In genomic region chr19:33676999-33677665, GRCh38 we compare ENCODE assay signal across 18 cellular contexts. TPM values are rescaled to one million over a fixed set of nuclear protein-coding genes. Genes with fewer than 3 reads are reported as not detected.
"Had no signal": no experiment of that assay in that cellular context is flagged by ENCODE, and none has a peak within 500 bp of the region (broad histone marks: within the 10 kb centered on the region; RNA-seq: fewer than 3 reads in every experiment).

No MANE protein-coding gene starts in this region.

- H3K79me2 ChIP-seq: hepatocyte had no signal

- H3K4me1 ChIP-seq: body of pancreas, right atrium auricular region had no signal

- H3K4me2 ChIP-seq: hepatocyte had no signal

- H3K4me1 Mint-ChIP-seq: central memory CD8-positive, alpha-beta T cell; endodermal cell; naive thymus-derived CD4-positive, alpha-beta T cell; stimulated activated effector memory CD8-positive, alpha-beta T cell treated with anti-CD3 and anti-CD28 coated beads, Interleukin-12 subunit alpha, Interleukin-12 subunit beta, amount 100 ng/mL, for 72 hours had no signal

- H3K27ac Mint-ChIP-seq: activated naive CD4-positive, alpha-beta T cell treated with anti-CD3 and anti-CD28 coated beads, Interleukin-2, amount 50 U/mL, for 72 hours; activated T-helper 2 cell treated with anti-CD3 and anti-CD28 coated beads, Interferon-gamma antibody, Interleukin-2, Interleukin-4, amounts not matched to agents 10 μg/mL and 5 μg/mL and 100 μg/mL, durations not matched to agents 14 hours and 24 hours and 36 hours; endodermal cell; naive thymus-derived CD4-positive, alpha-beta T cell; stimulated activated effector memory CD8-positive, alpha-beta T cell treated with anti-CD3 and anti-CD28 coated beads, Interleukin-12 subunit alpha, Interleukin-12 subunit beta, amount 100 ng/mL, for 72 hours; type B pancreatic cell; WTC11 had no signal

- H3K27ac ChIP-seq: body of pancreas, hepatocyte, right atrium auricular region had no signal

- H3K4me3 ChIP-seq: body of pancreas, hepatocyte, lung, right atrium auricular region had no signal

- DNase-seq: activated CD4-positive, alpha-beta T cell treated with anti-CD3 and anti-CD28 coated beads for 48 hours; activated T-cell treated with anti-CD3 and anti-CD28 coated beads for 4 hours; amniotic stem cell; body of pancreas; erythroblast; naive thymus-derived CD4-positive, alpha-beta T cell; small intestine; T-helper 1 cell had no signal

- H2AFZ ChIP-seq: hepatocyte had no signal

- H3K36me3 Mint-ChIP-seq: activated naive CD4-positive, alpha-beta T cell treated with anti-CD3 and anti-CD28 coated beads, Interleukin-2, amount 50 U/mL, for 72 hours; naive thymus-derived CD4-positive, alpha-beta T cell; stimulated activated effector memory CD8-positive, alpha-beta T cell treated with anti-CD3 and anti-CD28 coated beads, Interleukin-12 subunit alpha, Interleukin-12 subunit beta, amount 100 ng/mL, for 72 hours; type B pancreatic cell; WTC11 had no signal

- H3K4me3 Mint-ChIP-seq: central memory CD8-positive, alpha-beta T cell; endodermal cell; naive thymus-derived CD4-positive, alpha-beta T cell; stimulated activated effector memory CD8-positive, alpha-beta T cell treated with anti-CD3 and anti-CD28 coated beads, Interleukin-12 subunit alpha, Interleukin-12 subunit beta, amount 100 ng/mL, for 72 hours; type B pancreatic cell; WTC11 had no signal

- ATAC-seq: activated naive CD4-positive, alpha-beta T cell treated with anti-CD3 and anti-CD28 coated beads, Interleukin-2, amount 50 U/mL, for 72 hours; body of pancreas; naive thymus-derived CD4-positive, alpha-beta T cell; stimulated activated effector memory CD8-positive, alpha-beta T cell treated with anti-CD3 and anti-CD28 coated beads, Interleukin-12 subunit alpha, Interleukin-12 subunit beta, amount 100 ng/mL, for 72 hours had no signal

- H3K27me3 ChIP-seq: body of pancreas, hepatocyte, right atrium auricular region had no signal

- H3K36me3 ChIP-seq: right atrium auricular region had no signal

- H3K9me3 Mint-ChIP-seq: activated naive CD4-positive, alpha-beta T cell treated with anti-CD3 and anti-CD28 coated beads, Interleukin-2, amount 50 U/mL, for 72 hours; activated T-helper 2 cell treated with anti-CD3 and anti-CD28 coated beads, Interferon-gamma antibody, Interleukin-2, Interleukin-4, amounts not matched to agents 10 μg/mL and 5 μg/mL and 100 μg/mL, durations not matched to agents 14 hours and 24 hours and 36 hours; central memory CD8-positive, alpha-beta T cell; endodermal cell; stimulated activated effector memory CD8-positive, alpha-beta T cell treated with anti-CD3 and anti-CD28 coated beads, Interleukin-12 subunit alpha, Interleukin-12 subunit beta, amount 100 ng/mL, for 72 hours; type B pancreatic cell; WTC11 had no signal

RNA-seq across cellular contexts. Expression of gene CHST8, which starts 55.4 kb away (rescaled TPM):
- total RNA-seq: activated naive CD4-positive, alpha-beta T cell treated with anti-CD3 and anti-CD28 coated beads, Interleukin-2, amount 50 U/mL, for 72 hours; activated T-helper 2 cell treated with anti-CD3 and anti-CD28 coated beads, Interferon-gamma antibody, Interleukin-2, Interleukin-4, amounts not matched to agents 10 μg/mL and 5 μg/mL and 100 μg/mL, durations not matched to agents 14 hours and 24 hours and 36 hours; naive thymus-derived CD4-positive, alpha-beta T cell had no signal
- polyA plus RNA-seq: naive thymus-derived CD4-positive, alpha-beta T cell had no signal
